Comparison of ENCODE assay signal across 12 cellular contexts in the genomic region with DNA sequence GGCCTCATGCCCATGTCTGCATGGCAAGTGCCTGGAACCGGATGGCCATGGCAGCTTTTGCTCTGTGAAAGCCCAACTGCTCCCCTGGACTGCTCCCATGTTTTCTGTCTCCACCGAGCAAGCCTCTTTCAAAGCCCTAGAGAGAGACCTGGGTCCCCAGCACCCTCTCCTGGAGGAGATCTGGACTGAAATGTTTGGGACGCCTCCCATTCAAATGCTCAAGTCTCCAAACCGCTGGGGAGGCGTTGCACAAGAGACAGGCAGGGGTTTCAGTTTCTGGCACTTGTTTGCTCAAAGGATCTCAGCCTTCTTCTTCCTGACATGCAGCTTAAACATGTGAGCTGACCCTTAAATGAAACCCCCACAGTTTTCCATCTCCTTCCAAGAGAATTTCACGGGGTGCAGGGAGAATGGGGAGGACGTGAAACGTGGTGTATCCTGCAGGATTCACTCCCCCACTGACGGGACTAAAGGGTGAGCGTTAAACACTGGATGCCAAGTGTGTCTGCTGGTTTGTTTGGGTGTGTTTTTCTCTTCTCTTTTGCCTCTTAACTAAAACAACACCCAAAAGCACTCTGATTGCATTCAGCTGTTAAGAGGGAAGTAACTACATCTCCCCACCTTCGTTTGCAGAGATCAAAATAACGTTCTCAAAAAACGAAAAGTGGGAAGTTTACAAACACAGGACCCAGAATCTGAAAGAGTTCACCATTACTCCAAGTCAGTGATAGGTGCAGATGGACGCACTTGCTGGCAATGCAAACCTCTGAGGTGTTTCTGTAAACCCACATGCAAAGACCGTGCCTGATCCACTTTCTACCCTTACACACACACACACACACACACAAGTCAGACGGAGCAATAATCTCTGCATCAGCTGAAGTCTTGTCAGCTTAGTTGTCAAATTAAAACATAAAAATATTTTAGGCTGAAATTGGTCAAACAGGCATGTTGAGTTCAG.
DNase-seq lines count a peak whose midpoint lies in the region; ATAC-seq, FAIRE-seq and TF ChIP-seq lines count a peak whose summit lies in the region.
"Had no signal": no experiment of that assay in that cellular context is flagged by ENCODE, and none has a peak within 500 bp of the region (broad histone marks: within the 10 kb centered on the region; RNA-seq: fewer than 3 reads in every experiment).

No MANE protein-coding gene starts in this region.

- peaks cover 27% of the 10 kb centered on the region; the same call in 1 of the 2 replicates for H3K4me1 Mint-ChIP-seq in HFFc6 (ENCODE audit: low read depth)

- no peaks in the 10 kb centered on the region for H3K9me2 ChIP-seq in PC-9 (ENCODE audit: insufficient read depth)

- POLR2A ChIA-PET in PC-9 (lab: Charles Lee; ENCODE audit: unreplicated experiment): no interaction called here

- TF ChIP-seq CTCF in HFFc6 (IDR thresholded peaks at IDR 0.05): peak; percentile 35
- TF ChIP-seq CTCF in astrocyte of the cerebellum (IDR thresholded peaks at IDR 0.05; ENCODE audit: low read depth, low read length, missing control alignments): peak; percentile 50
- no peak for TF ChIP-seq CTCF in PC-9 (conservative IDR thresholded peaks at IDR 0.05)

- intact Hi-C loops in PC-9 (cut with micrococcal nuclease; ENCODE audit: unreplicated experiment): loop anchor here (5.0 kb wide), 1 partner anchor 217 kb away; no protein-coding TSS in a partner anchor

- no peak for FAIRE-seq in H54 (lab: Jason Lieb, UNC)
- FAIRE-seq: TTC549 had no signal

- in situ Hi-C loops in astrocyte of the cerebellum (cut with HindIII; ENCODE audit: low sequenced_read_pairs): no loop called here

- H3K27me3 Mint-ChIP-seq in HFFc6 (ENCODE audit: insufficient read depth): peaks cover 11% of the 10 kb centered on the region; the same call in 1 of the 2 replicates

- no TSS peak for BruUV-seq in PC-9 (replicated peaks; lab: Mats Ljungman, UMichigan)

- H3K36me3 ChIP-seq in PC-9 (ENCODE audit: low read depth): no peaks in the 10 kb centered on the region

- no peak overlapping the region for H3K27ac ChIP-seq in PC-9

- H3K79me2 ChIP-seq in PC-9 (ENCODE audit: low read depth): no peaks in the 10 kb centered on the region

- no peak overlapping the region for H3K27ac Mint-ChIP-seq in HFFc6
- H3K27ac Mint-ChIP-seq: activated naive CD4-positive, alpha-beta T cell treated with anti-CD3 and anti-CD28 coated beads, Interleukin-2, amount 50 U/mL, for 72 hours; CD4-positive, CD25-positive, alpha-beta regulatory T cell had no signal

- DNase-seq in A172 (ENCODE audit: low spot score) (peak; percentile 58), HFFc6 (peak; percentile 11), astrocyte of the cerebellum (ENCODE audit: low read depth) (peak; percentile 42), iris pigment epithelial cell (ENCODE audit: low read depth) (peak; percentile 74), H54 (ENCODE audit: insufficient read length, low spot score) (no peak), NCI-H2227 (lab: John Stamatoyannopoulos, UW; ENCODE audit: unreplicated experiment) (no peak), PC-9 (no peak)
- DNase-seq: CD4-positive, CD25-positive, alpha-beta regulatory T cell; NCI-H2081 had no signal

- no peak overlapping the region for H3K4me2 ChIP-seq in PC-9

- no peaks in the 10 kb centered on the region for H3K9me3 ChIP-seq in PC-9 (ENCODE audit: insufficient read depth, low read depth)

- H3K4me3 Mint-ChIP-seq in HFFc6: peak overlapping the region; percentile 71; the same call in 1 of the 2 replicates
- H3K4me3 Mint-ChIP-seq: CD4-positive, CD25-positive, alpha-beta regulatory T cell had no signal

- no peaks in the 10 kb centered on the region for H4K20me1 ChIP-seq in PC-9 (ENCODE audit: insufficient read depth)

- no peaks in the 10 kb centered on the region for H3K36me3 Mint-ChIP-seq in HFFc6 (ENCODE audit: low read depth)
- H3K36me3 Mint-ChIP-seq: activated naive CD4-positive, alpha-beta T cell treated with anti-CD3 and anti-CD28 coated beads, Interleukin-2, amount 50 U/mL, for 72 hours; CD4-positive, CD25-positive, alpha-beta regulatory T cell had no signal

- no peak for ATAC-seq in HG02885 (IDR thresholded peaks at IDR 0.05; ENCODE audit: poor library complexity, unreplicated experiment)
- ATAC-seq: activated naive CD4-positive, alpha-beta T cell treated with anti-CD3 and anti-CD28 coated beads, Interleukin-2, amount 50 U/mL, for 72 hours had no signal

- no peak for TF ChIP-seq POLR2A in H54 (IDR thresholded peaks at IDR 0.05; ENCODE audit: low read depth, low read length)

- H2AFZ ChIP-seq in PC-9: no peak overlapping the region

- H3F3A ChIP-seq in PC-9 (ENCODE audit: insufficient read depth, low read depth): no peaks in the 10 kb centered on the region

- peaks cover 83% of the 10 kb centered on the region for H3K27me3 ChIP-seq in PC-9 (ENCODE audit: insufficient read depth, low read depth)

- H3K4me3 ChIP-seq in astrocyte of the cerebellum (ENCODE audit: low read depth, low read length) (no peak overlapping the region), PC-9 (no peak overlapping the region)

- CTCF ChIA-PET in PC-9 (lab: Charles Lee): no interaction called here

- H3K9me3 Mint-ChIP-seq in HFFc6: no peaks in the 10 kb centered on the region
- H3K9me3 Mint-ChIP-seq: activated naive CD4-positive, alpha-beta T cell treated with anti-CD3 and anti-CD28 coated beads, Interleukin-2, amount 50 U/mL, for 72 hours had no signal

- H3K4me1 ChIP-seq in PC-9 (replicated peaks; ENCODE audit: insufficient read depth): no peaks in the 10 kb centered on the region

Comparison
In these comparisons a context has a peak if more than half of its experiments do, and no peak if none do; other contexts are left out.
1. DNase-seq: peak in A172 (single experiment), HFFc6 (single experiment), astrocyte of the cerebellum (single experiment) and iris pigment epithelial cell (single experiment); none in H54 (single experiment), NCI-H2227 (single experiment) and PC-9 (0 of 2).